In the genomic region with DNA sequence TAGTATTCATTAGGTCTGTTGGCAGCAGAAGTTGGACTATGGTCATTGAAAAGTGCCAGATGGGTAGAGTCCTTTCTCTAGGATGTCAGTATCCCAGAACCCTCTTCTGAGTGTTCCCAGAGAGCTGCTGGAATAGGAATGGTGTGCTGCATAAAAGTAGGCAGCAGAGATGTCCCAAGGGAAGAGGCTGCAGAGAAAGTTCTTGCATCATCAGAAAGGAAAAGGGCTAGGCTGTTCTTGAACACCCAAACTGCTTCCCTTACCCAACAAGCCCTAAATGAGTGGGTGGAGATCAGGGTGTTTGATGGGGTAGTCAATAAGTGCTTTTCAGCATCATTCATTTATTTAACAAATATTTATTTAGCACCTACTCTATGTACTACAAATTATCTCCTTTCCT, we compare ENCODE assay signal across 14 cellular contexts. TPM values are rescaled to one million over a fixed set of nuclear protein-coding genes. Genes with fewer than 3 reads are reported as not detected.
DNase-seq lines count a peak whose midpoint lies in the region; ATAC-seq, FAIRE-seq and TF ChIP-seq lines count a peak whose summit lies in the region.
"Had no signal": no experiment of that assay in that cellular context is flagged by ENCODE, and none has a peak within 500 bp of the region (broad histone marks: within the 10 kb centered on the region; RNA-seq: fewer than 3 reads in every experiment).

No MANE protein-coding gene starts in this region.

- TF ChIP-seq CTCF in K562 (IDR thresholded peaks at IDR 0.05 in 2 of 3, conservative IDR thresholded peaks at IDR 0.05 in 1 of 3; ENCODE audit: insufficient read depth in 2 of 3, low read depth in 1 of 3, low read length in 3 of 3) (no peak), neutrophil (IDR thresholded peaks at IDR 0.05) (no peak), tibial nerve (IDR thresholded peaks at IDR 0.05) (no peak)

- H3K9me3 Mint-ChIP-seq in activated CD4-positive, alpha-beta T cell treated with anti-CD3 and anti-CD28 coated beads for 36 hours (ENCODE audit: low read depth): no peaks in the 10 kb centered on the region
- H3K9me3 Mint-ChIP-seq: natural killer cell treated with Interleukin-12 subunit alpha and Interleukin-12 subunit beta and Interleukin-15 and Interleukin-18, amount 100 ng/mL, for 72 hours had no signal

- H3K9me3 ChIP-seq in K562 (replicated peaks; ENCODE audit: control insufficient read depth, insufficient read depth, low read depth, low read length): no peaks in the 10 kb centered on the region
- no peaks in the 10 kb centered on the region for H3K9me3 ChIP-seq in neutrophil
- no peaks in the 10 kb centered on the region for H3K9me3 ChIP-seq in tibial nerve
- H3K9me3 ChIP-seq: gastroesophageal sphincter, MG63 had no signal

- TF ChIP-seq RAD21 in K562 (CRISPR knock-in tag; conservative IDR thresholded peaks at IDR 0.05 in 1 of 2, IDR thresholded peaks at IDR 0.05 in 1 of 2): no peak

- no peaks in the 10 kb centered on the region for H4K20me1 ChIP-seq in K562 (replicated peaks; ENCODE audit: control insufficient read depth, insufficient read depth, low read length)

- H3K4me1 ChIP-seq in K562 (replicated peaks in 1 of 2; ENCODE audit: control insufficient read depth in 2 of 2, insufficient read depth in 2 of 2, low read length in 2 of 2) (peaks cover 20 to 24% of the 10 kb centered on the region in 2 experiments; a peak in 4 of 5 replicates), neutrophil (ENCODE audit: control insufficient read depth in 1 of 2, insufficient read depth in 1 of 2, low read depth in 1 of 2, low read length in 1 of 2) (peaks cover 47 to 48% of the 10 kb centered on the region in 2 experiments), tibial nerve (peaks cover 0 to 59% (median 34%) of the 10 kb centered on the region in 4 donors)

- peak overlapping the region; percentile 86 for H3K27ac Mint-ChIP-seq in activated CD4-positive, alpha-beta T cell treated with anti-CD3 and anti-CD28 coated beads for 36 hours

- no peaks in the 10 kb centered on the region for H3K36me3 ChIP-seq in K562 (ENCODE audit: control insufficient read depth, insufficient read depth, low read length)
- H3K36me3 ChIP-seq in neutrophil: peaks cover 31% of the 10 kb centered on the region
- H3K36me3 ChIP-seq in tibial nerve: peaks cover 0 to 18% (median 4%) of the 10 kb centered on the region in 3 donors
- H3K36me3 ChIP-seq: MG63 had no signal

- H3K9me1 ChIP-seq in K562 (ENCODE audit: control insufficient read depth, insufficient read depth, low read length): no peaks in the 10 kb centered on the region

- H3K79me2 ChIP-seq in K562 (ENCODE audit: control insufficient read depth, insufficient read depth, low read length): peaks cover 2% of the 10 kb centered on the region; the same call in 1 of the 3 replicates

- TF ChIP-seq EP300 in K562 (IDR thresholded peaks at IDR 0.05; ENCODE audit: low read length) (no peak), tibial nerve (IDR thresholded peaks at IDR 0.05) (no peak)

- CTCF ChIA-PET in activated CD4-positive, alpha-beta T cell treated with anti-CD3 and anti-CD28 coated beads for 36 hours (lab: Charles Lee): interaction anchor here (1.0 to 5.3 kb wide), 11 partner anchors 8 to 224 kb away, joined by 3 to 43 read pairs (median 4); a partner anchor contains a TSS
- CTCF ChIA-PET in K562 (lab: Yijun Ruan, JAX; ENCODE audit: low intra/inter-chr PET ratio): no interaction called here

- no peak overlapping the region for H3K4me3 ChIP-seq in K562
- no peak overlapping the region for H3K4me3 ChIP-seq in neutrophil (ENCODE audit: low read depth in 1 of 2, low read length in 1 of 2)
- H3K4me3 ChIP-seq in tibial nerve: no peak overlapping the region
- H3K4me3 ChIP-seq: gastroesophageal sphincter, MG63 had no signal

- peaks cover 79% of the 10 kb centered on the region for H3K4me1 Mint-ChIP-seq in activated CD4-positive, alpha-beta T cell treated with anti-CD3 and anti-CD28 coated beads for 36 hours

- H3K36me3 Mint-ChIP-seq in activated CD4-positive, alpha-beta T cell treated with anti-CD3 and anti-CD28 coated beads for 36 hours (ENCODE audit: low read depth): peaks cover 68% of the 10 kb centered on the region

- POLR2A ChIA-PET in activated CD4-positive, alpha-beta T cell treated with anti-CD3 and anti-CD28 coated beads for 36 hours (lab: Charles Lee): interaction anchor here (0.6 to 1.5 kb wide), 4 partner anchors 39 to 952 kb away, joined by 3 to 6 read pairs (median 3); a partner anchor contains a TSS
- POLR2A ChIA-PET in K562 (lab: Yijun Ruan, JAX): interaction anchor here (0.8 to 1.4 kb wide), 3 partner anchors 19 to 121 kb away, joined by 3 to 5 read pairs (median 4); a partner anchor contains a TSS

- no peak for ATAC-seq in activated CD4-positive, alpha-beta T cell treated with anti-CD3 and anti-CD28 coated beads for 36 hours
- ATAC-seq in K562 (no peak), HG03571 (IDR thresholded peaks at IDR 0.05; ENCODE audit: unreplicated experiment) (no peak)
- ATAC-seq: gastroesophageal sphincter; left cardiac atrium; natural killer cell treated with Interleukin-12 subunit alpha and Interleukin-12 subunit beta and Interleukin-15 and Interleukin-18, amount 100 ng/mL, for 72 hours had no signal

- H3K27ac ChIP-seq in K562 (ENCODE audit: extremely low read depth, low read depth, low read length) (no peak overlapping the region), neutrophil (peak overlapping the region; percentile 95), tibial nerve (peak overlapping the region in 1 of 4 donors; percentile 34)

- no peak overlapping the region for H2AFZ ChIP-seq in K562 (ENCODE audit: low read depth, low read length)

- TF ChIP-seq POLR2A in K562 (conservative IDR thresholded peaks at IDR 0.05): no peak
- no peak for TF ChIP-seq POLR2A in tibial nerve (IDR thresholded peaks at IDR 0.05)

- in situ Hi-C loops in K562 (cut with MboI): no loop called here

- peak overlapping the region; percentile 100 for H3K4me3 Mint-ChIP-seq in activated CD4-positive, alpha-beta T cell treated with anti-CD3 and anti-CD28 coated beads for 36 hours

- BruUV-seq in K562 (replicated peaks; lab: Mats Ljungman, UMichigan): no TSS peak

- no peaks in the 10 kb centered on the region; a peak in 1 of 5 replicates for H3K27me3 ChIP-seq in K562 (ENCODE audit: control insufficient read depth in 2 of 2, insufficient read depth in 2 of 2, low read length in 2 of 2)
- H3K27me3 ChIP-seq in neutrophil: no peaks in the 10 kb centered on the region
- H3K27me3 ChIP-seq in tibial nerve: no peaks in the 10 kb centered on the region
- H3K27me3 ChIP-seq: gastroesophageal sphincter, MG63 had no signal

- H3K4me2 ChIP-seq in K562 (ENCODE audit: insufficient read depth, low read length): no peak overlapping the region

- FAIRE-seq in K562 (lab: Jason Lieb, UNC): no peak
- FAIRE-seq: RCC 7860 had no signal

- intact Hi-C loops in activated CD4-positive, alpha-beta T cell treated with anti-CD3 and anti-CD28 coated beads for 36 hours (cut with DNase I, micrococcal nuclease): loop anchor here in 1 of 2 experiments (10.0 kb wide), 1 partner anchor 1150 kb away; a partner anchor contains a TSS
- intact Hi-C loops in K562 (cut with micrococcal nuclease): no loop called here

- no peak for DNase-seq in activated CD4-positive, alpha-beta T cell treated with anti-CD3 and anti-CD28 coated beads for 36 hours
- DNase-seq in activated CD4-positive, alpha-beta T cell treated with anti-CD3 and anti-CD28 coated beads, Interleukin-2, amount 50 U/mL, for 4 hours: no peak
- peak; percentile 50 for DNase-seq in LHCN-M2 (ENCODE audit: low read depth)
- DNase-seq in K562 (ENCODE audit: extremely low read depth in 1 of 4, low spot score in 3 of 4): no peak
- DNase-seq in tibial nerve (ENCODE audit: low spot score in 2 of 2): no peak
- no peak for DNase-seq in amniotic stem cell (lab: John Stamatoyannopoulos, UW)
- DNase-seq: left cardiac atrium, MG63, NCI-H2171 treated with DMSO at 0.1 percent for 48 hours had no signal

- H3K27me3 Mint-ChIP-seq in activated CD4-positive, alpha-beta T cell treated with anti-CD3 and anti-CD28 coated beads for 36 hours: no peaks in the 10 kb centered on the region
- H3K27me3 Mint-ChIP-seq: natural killer cell treated with Interleukin-12 subunit alpha and Interleukin-12 subunit beta and Interleukin-15 and Interleukin-18, amount 100 ng/mL, for 72 hours had no signal

- H3K9ac ChIP-seq in K562 (ENCODE audit: insufficient read depth in 1 of 2, low read depth in 2 of 2, low read length in 2 of 2): no peak overlapping the region

RNA-seq across cellular contexts. Expression of a gene that starts 3.4 kb away (rescaled TPM):
- total RNA-seq in activated CD4-positive, alpha-beta T cell treated with anti-CD3 and anti-CD28 coated beads for 36 hours: 100 to 1,000 TPM; 341 to 385 TPM
- total RNA-seq in LHCN-M2 (2014; rRNA removed): 56.0 and 71.4 TPM in 2 replicates
- 72.9 TPM for polyA plus RNA-seq in LHCN-M2 (2012)
- 62.2 and 79.1 TPM in 2 replicates for total RNA-seq in K562 (2011; cell fraction: chromatin; rRNA removed; ENCODE audit: low replicate concordance)
- 35.8 and 47.0 TPM in 2 replicates for total RNA-seq in K562 (2011; cell fraction: nucleolus; rRNA removed)
- total RNA-seq in K562 (2011; cell fraction: nucleoplasm; rRNA removed): 36.1 and 38.3 TPM in 2 replicates
- total RNA-seq in K562 (2014; rRNA removed): 6.2 and 7.6 TPM in 2 replicates
- 8.2 and 8.4 TPM in 2 replicates for total RNA-seq in K562 (2014; rRNA removed; fragmentation: Illumina TruSeq; extraction: Trizol)
- 5.3 and 6.0 TPM in 2 replicates for total RNA-seq in K562 (2015; rRNA removed; fragmentation: Illumina TruSeq; extraction: Trizol)
- 11.0 and 11.1 TPM in 2 replicates for total RNA-seq in K562 (2021)
- polyA plus RNA-seq in K562 (2011; rRNA removed): 5.8 and 10.7 TPM in 2 replicates
- polyA plus RNA-seq in K562 (2011; cell fraction: cytosol; rRNA removed): 5.8 and 7.2 TPM in 2 replicates
- polyA plus RNA-seq in K562 (2011; cell fraction: nucleus; rRNA removed): 71.2 and 80.8 TPM in 2 replicates
- 9.1 and 13.8 TPM in 2 replicates for polyA plus RNA-seq in K562 (2012)
- 9.3 and 10.1 TPM in 2 replicates for polyA plus RNA-seq in K562 (2014; fragmentation: Illumina TruSeq; extraction: Trizol)
- 1 to 10 TPM; 3.4 to 4.7 TPM for polyA plus RNA-seq in K562 (2014; fragmentation: Nextera tagmentation; extraction: Ambion mirVana)
- polyA plus RNA-seq in K562 (2014; rRNA removed): 12.4 and 13.8 TPM in 2 replicates
- 11.4 and 13.3 TPM in 2 replicates for polyA minus RNA-seq in K562 (2011; rRNA and poly(A)+ RNA removed)
- 9.3 and 12.8 TPM in 2 replicates for polyA minus RNA-seq in K562 (2011; cell fraction: cytosol; rRNA and poly(A)+ RNA removed)
- 14.4 and 33.1 TPM in 2 replicates for polyA minus RNA-seq in K562 (2011; cell fraction: nucleus; rRNA and poly(A)+ RNA removed)
- 100 to 1,000 TPM in 1 of 4 donors, 10 to 100 TPM in 3; 24.9 to 544 (median 34.3) TPM for total RNA-seq in tibial nerve

RNA-seq across cellular contexts. Expression of a gene that starts 6.6 kb away (rescaled TPM):
- 10 to 100 TPM; 24.6 to 30.2 TPM for total RNA-seq in activated CD4-positive, alpha-beta T cell treated with anti-CD3 and anti-CD28 coated beads for 36 hours
- total RNA-seq in LHCN-M2 (2014; rRNA removed) (39.5 and 54.8 TPM in 2 replicates), K562 (2014; rRNA removed) (45.0 and 52.8 TPM in 2 replicates), K562 (2014; rRNA removed; fragmentation: Illumina TruSeq; extraction: Trizol) (32.6 and 33.1 TPM in 2 replicates), K562 (2015; rRNA removed; fragmentation: Illumina TruSeq; extraction: Trizol) (30.8 and 34.1 TPM in 2 replicates), K562 (2021) (31.2 and 32.4 TPM in 2 replicates), tibial nerve (10 to 100 TPM; 25.3 to 53.4 (median 39.9) TPM)
- 29.2 TPM for polyA plus RNA-seq in LHCN-M2 (2012)
- total RNA-seq in K562 (2011; cell fraction: chromatin; rRNA removed; ENCODE audit: low replicate concordance): 38.0 and 56.0 TPM in 2 replicates
- 18.8 and 25.0 TPM in 2 replicates for total RNA-seq in K562 (2011; cell fraction: nucleolus; rRNA removed)
- 39.9 and 61.8 TPM in 2 replicates for total RNA-seq in K562 (2011; cell fraction: nucleoplasm; rRNA removed)
- polyA plus RNA-seq in K562 (2011; rRNA removed) (39.1 and 43.2 TPM in 2 replicates), K562 (2014; fragmentation: Illumina TruSeq; extraction: Trizol) (36.0 and 37.7 TPM in 2 replicates), K562 (2014; fragmentation: Nextera tagmentation; extraction: Ambion mirVana) (10 to 100 TPM; 29.0 to 32.6 TPM), K562 (2014; rRNA removed) (46.3 and 51.3 TPM in 2 replicates)
- polyA plus RNA-seq in K562 (2011; cell fraction: cytosol; rRNA removed): 25.0 and 32.4 TPM in 2 replicates
- polyA plus RNA-seq in K562 (2011; cell fraction: nucleus; rRNA removed): 15.6 and 20.7 TPM in 2 replicates
- polyA plus RNA-seq in K562 (2012): 33.1 and 34.2 TPM in 2 replicates
- polyA minus RNA-seq in K562 (2011; rRNA and poly(A)+ RNA removed): 18.3 and 18.9 TPM in 2 replicates
- 12.5 and 12.7 TPM in 2 replicates for polyA minus RNA-seq in K562 (2011; cell fraction: cytosol; rRNA and poly(A)+ RNA removed)
- 7.0 and 13.3 TPM in 2 replicates for polyA minus RNA-seq in K562 (2011; cell fraction: nucleus; rRNA and poly(A)+ RNA removed)

RNA-seq across cellular contexts. Expression of a gene that starts 31.5 kb away (rescaled TPM):
- 1 to 10 TPM in 1 of 2 experiments, under 1 TPM in 1; 0.86 to 1.2 TPM for total RNA-seq in activated CD4-positive, alpha-beta T cell treated with anti-CD3 and anti-CD28 coated beads for 36 hours
- total RNA-seq in LHCN-M2 (2014; rRNA removed) (0.32 and 0.52 TPM in 2 replicates), K562 (2014; rRNA removed) (0.36 and 0.78 TPM in 2 replicates), K562 (2014; rRNA removed; fragmentation: Illumina TruSeq; extraction: Trizol) (0.96 and 1.1 TPM in 2 replicates), K562 (2015; rRNA removed; fragmentation: Illumina TruSeq; extraction: Trizol) (0.54 and 0.72 TPM in 2 replicates), K562 (2021) (0.96 and 0.98 TPM in 2 replicates), tibial nerve (1 to 10 TPM in 1 of 4 donors, under 1 TPM in 1, not detected in 2; 0.87 to 1.6 TPM)
- polyA plus RNA-seq in LHCN-M2 (2012): 0.64 TPM
- total RNA-seq in K562 (2011; cell fraction: chromatin; rRNA removed; ENCODE audit: low replicate concordance): 2.5 and 8.4 TPM in 2 replicates
- 3.4 and 4.2 TPM in 2 replicates for total RNA-seq in K562 (2011; cell fraction: nucleolus; rRNA removed)
- total RNA-seq in K562 (2011; cell fraction: nucleoplasm; rRNA removed): 5.3 and 6.1 TPM in 2 replicates
- polyA plus RNA-seq in K562 (2011; rRNA removed) (2.0 and 2.8 TPM in 2 replicates), K562 (2014; fragmentation: Illumina TruSeq; extraction: Trizol) (1.4 and 1.9 TPM in 2 replicates), K562 (2014; fragmentation: Nextera tagmentation; extraction: Ambion mirVana) (under 1 TPM; 0.39 to 0.68 TPM), K562 (2014; rRNA removed) (1.1 and 2.5 TPM in 2 replicates)
- polyA plus RNA-seq in K562 (2011; cell fraction: cytosol; rRNA removed): 2.1 and 2.8 TPM in 2 replicates
- polyA plus RNA-seq in K562 (2011; cell fraction: nucleus; rRNA removed): 9.6 and 10.1 TPM in 2 replicates
- polyA plus RNA-seq in K562 (2012): 0.81 and 1.9 TPM in 2 replicates
- polyA minus RNA-seq in K562 (2011; rRNA and poly(A)+ RNA removed): 1.5 and 1.6 TPM in 2 replicates
- polyA minus RNA-seq in K562 (2011; cell fraction: cytosol; rRNA and poly(A)+ RNA removed): not detected in 2 replicates
- 1.2 and 1.6 TPM in 2 replicates for polyA minus RNA-seq in K562 (2011; cell fraction: nucleus; rRNA and poly(A)+ RNA removed)

RNA-seq across cellular contexts. Expression of a gene that starts 32.3 kb away (rescaled TPM):
- 100 to 1,000 TPM; 104 to 149 TPM for total RNA-seq in activated CD4-positive, alpha-beta T cell treated with anti-CD3 and anti-CD28 coated beads for 36 hours
- total RNA-seq in LHCN-M2 (2014; rRNA removed): 64.4 and 66.5 TPM in 2 replicates
- 43.7 TPM for polyA plus RNA-seq in LHCN-M2 (2012)
- 59.4 and 105 TPM in 2 replicates for total RNA-seq in K562 (2011; cell fraction: chromatin; rRNA removed; ENCODE audit: low replicate concordance)
- 83.6 and 91.2 TPM in 2 replicates for total RNA-seq in K562 (2011; cell fraction: nucleolus; rRNA removed)
- 82.4 and 85.6 TPM in 2 replicates for total RNA-seq in K562 (2011; cell fraction: nucleoplasm; rRNA removed)
- total RNA-seq in K562 (2014; rRNA removed): 83.6 and 101 TPM in 2 replicates
- total RNA-seq in K562 (2014; rRNA removed; fragmentation: Illumina TruSeq; extraction: Trizol): 96.5 and 116 TPM in 2 replicates
- 106 and 111 TPM in 2 replicates for total RNA-seq in K562 (2015; rRNA removed; fragmentation: Illumina TruSeq; extraction: Trizol)
- total RNA-seq in K562 (2021): 110 and 133 TPM in 2 replicates
- 200 and 213 TPM in 2 replicates for polyA plus RNA-seq in K562 (2011; rRNA removed)
- polyA plus RNA-seq in K562 (2011; cell fraction: cytosol; rRNA removed): 130 and 203 TPM in 2 replicates
- polyA plus RNA-seq in K562 (2011; cell fraction: nucleus; rRNA removed): 271 and 421 TPM in 2 replicates
- polyA plus RNA-seq in K562 (2012): 106 and 139 TPM in 2 replicates
- 129 and 166 TPM in 2 replicates for polyA plus RNA-seq in K562 (2014; fragmentation: Illumina TruSeq; extraction: Trizol)
- polyA plus RNA-seq in K562 (2014; fragmentation: Nextera tagmentation; extraction: Ambion mirVana): 10 to 100 TPM; 17.4 to 26.4 TPM
- polyA plus RNA-seq in K562 (2014; rRNA removed): 109 and 114 TPM in 2 replicates
- 58.7 and 86.0 TPM in 2 replicates for polyA minus RNA-seq in K562 (2011; rRNA and poly(A)+ RNA removed)
- 48.2 and 82.6 TPM in 2 replicates for polyA minus RNA-seq in K562 (2011; cell fraction: cytosol; rRNA and poly(A)+ RNA removed)
- polyA minus RNA-seq in K562 (2011; cell fraction: nucleus; rRNA and poly(A)+ RNA removed): 31.2 and 44.9 TPM in 2 replicates
- 10 to 100 TPM; 10.3 to 22.2 (median 13.8) TPM for total RNA-seq in tibial nerve

RNA-seq across cellular contexts. Expression of a gene that starts 39.5 kb away (rescaled TPM):
- 10 to 100 TPM; 33.2 to 35.1 TPM for total RNA-seq in activated CD4-positive, alpha-beta T cell treated with anti-CD3 and anti-CD28 coated beads for 36 hours
- total RNA-seq in LHCN-M2 (2014; rRNA removed) (46.7 and 60.3 TPM in 2 replicates), K562 (2014; rRNA removed) (14.3 and 18.2 TPM in 2 replicates), K562 (2014; rRNA removed; fragmentation: Illumina TruSeq; extraction: Trizol) (24.7 and 25.2 TPM in 2 replicates), K562 (2015; rRNA removed; fragmentation: Illumina TruSeq; extraction: Trizol) (20.8 and 22.0 TPM in 2 replicates), K562 (2021) (33.7 and 35.1 TPM in 2 replicates), tibial nerve (100 to 1,000 TPM in 1 of 4 donors, 10 to 100 TPM in 3; 71.7 to 111 (median 83.0) TPM)
- polyA plus RNA-seq in LHCN-M2 (2012): 58.5 TPM
- total RNA-seq in K562 (2011; cell fraction: chromatin; rRNA removed; ENCODE audit: low replicate concordance): 74.2 and 106 TPM in 2 replicates
- total RNA-seq in K562 (2011; cell fraction: nucleolus; rRNA removed): 56.2 and 58.3 TPM in 2 replicates
- 79.6 and 100 TPM in 2 replicates for total RNA-seq in K562 (2011; cell fraction: nucleoplasm; rRNA removed)
- polyA plus RNA-seq in K562 (2011; rRNA removed) (73.8 and 79.6 TPM in 2 replicates), K562 (2014; fragmentation: Illumina TruSeq; extraction: Trizol) (39.7 and 49.4 TPM in 2 replicates), K562 (2014; fragmentation: Nextera tagmentation; extraction: Ambion mirVana) (10 to 100 TPM in 1 of 2 experiments, 1 to 10 TPM in 1; 6.8 to 12.2 TPM), K562 (2014; rRNA removed) (29.5 and 37.1 TPM in 2 replicates)
- polyA plus RNA-seq in K562 (2011; cell fraction: cytosol; rRNA removed): 46.7 and 81.7 TPM in 2 replicates
- polyA plus RNA-seq in K562 (2011; cell fraction: nucleus; rRNA removed): 47.0 and 59.0 TPM in 2 replicates
- 30.1 and 47.5 TPM in 2 replicates for polyA plus RNA-seq in K562 (2012)
- 71.3 and 77.5 TPM in 2 replicates for polyA minus RNA-seq in K562 (2011; rRNA and poly(A)+ RNA removed)
- 31.7 and 33.6 TPM in 2 replicates for polyA minus RNA-seq in K562 (2011; cell fraction: cytosol; rRNA and poly(A)+ RNA removed)
- 13.5 and 26.8 TPM in 2 replicates for polyA minus RNA-seq in K562 (2011; cell fraction: nucleus; rRNA and poly(A)+ RNA removed)
